Comparison of ENCODE assay signal across 15 cellular contexts in the genomic region with DNA sequence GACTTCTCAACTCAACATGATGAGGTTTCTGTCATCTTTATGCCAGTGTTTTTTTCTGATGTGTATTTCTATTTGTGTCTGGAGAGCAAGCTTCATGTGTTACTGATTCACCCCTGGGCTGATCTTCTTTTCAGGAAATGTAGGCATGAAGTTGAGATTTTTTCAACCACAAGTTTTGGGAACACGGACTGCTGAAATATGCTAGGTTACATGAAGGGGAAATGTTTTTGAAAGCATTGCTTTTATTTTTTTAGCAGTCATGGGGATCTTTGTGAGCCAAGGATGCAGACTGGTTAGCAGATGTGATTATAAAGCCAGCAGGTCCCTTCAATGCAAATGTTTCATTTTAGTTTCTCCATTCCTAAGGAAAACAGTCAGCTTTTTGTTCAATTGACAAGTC.
DNase-seq lines count a peak whose midpoint lies in the region; ATAC-seq and TF ChIP-seq lines count a peak whose summit lies in the region.
"Had no signal": no experiment of that assay in that cellular context is flagged by ENCODE, and none has a peak within 500 bp of the region (broad histone marks: within the 10 kb centered on the region; RNA-seq: fewer than 3 reads in every experiment).

No MANE protein-coding gene starts in this region.

- peak; percentile 30 for ATAC-seq in GM21737 (IDR thresholded peaks at IDR 0.05; ENCODE audit: unreplicated experiment)
- ATAC-seq in activated CD8-positive, alpha-beta T cell treated with anti-CD3 and anti-CD28 coated beads for 36 hours, result no peak
- ATAC-seq: activated naive CD4-positive, alpha-beta T cell treated with anti-CD3 and anti-CD28 coated beads, Interleukin-2, amount 50 U/mL, for 72 hours; left lung had no signal

- POLR2A ChIA-PET in activated CD8-positive, alpha-beta T cell treated with anti-CD3 and anti-CD28 coated beads for 36 hours (lab: Charles Lee), result no interaction called here

- DNase-seq in EH (ENCODE audit: low read depth), result peak; percentile 87
- DNase-seq in SK-N-MC (ENCODE audit: low read depth, low spot score), result no peak
- DNase-seq in iris pigment epithelial cell (ENCODE audit: low read depth), result peak; percentile 86
- no peak for DNase-seq in activated CD8-positive, alpha-beta T cell treated with anti-CD3 and anti-CD28 coated beads for 36 hours
- DNase-seq in NCI-H524 treated with DMSO at 0.1 percent for 48 hours (lab: John Stamatoyannopoulos, UW), result no peak
- DNase-seq in activated CD4-positive, CD25-positive, alpha-beta regulatory T cell (lab: John Stamatoyannopoulos, UW), result no peak
- no peak for DNase-seq in C1 segment of cervical spinal cord (lab: John Stamatoyannopoulos, UW)
- DNase-seq: dermis blood vessel endothelial cell, glutamatergic neuron, left lung, RPMI8226, small intestine had no signal

- no peaks in the 10 kb centered on the region for H3K27me3 Mint-ChIP-seq in activated CD8-positive, alpha-beta T cell treated with anti-CD3 and anti-CD28 coated beads for 36 hours

- intact Hi-C loops in activated CD8-positive, alpha-beta T cell treated with anti-CD3 and anti-CD28 coated beads for 36 hours (cut with micrococcal nuclease), result no loop called here

- no peaks in the 10 kb centered on the region for H3K4me1 Mint-ChIP-seq in activated CD8-positive, alpha-beta T cell treated with anti-CD3 and anti-CD28 coated beads for 36 hours (ENCODE audit: low read depth)

- H3K9ac ChIP-seq in SK-N-MC (ENCODE audit: insufficient read length), result no peak overlapping the region
- H3K9ac ChIP-seq: BLaER1 had no signal

- peak overlapping the region; percentile 49 for H3K27ac ChIP-seq in SK-N-MC
- H3K27ac ChIP-seq: BLaER1, left lung had no signal

- no peaks in the 10 kb centered on the region for H3K9me3 Mint-ChIP-seq in activated CD8-positive, alpha-beta T cell treated with anti-CD3 and anti-CD28 coated beads for 36 hours
- H3K9me3 Mint-ChIP-seq: activated naive CD4-positive, alpha-beta T cell treated with anti-CD3 and anti-CD28 coated beads, Interleukin-2, amount 50 U/mL, for 72 hours had no signal

- no peak for TF ChIP-seq CTCF in activated CD8-positive, alpha-beta T cell treated with anti-CD3 and anti-CD28 coated beads for 36 hours (IDR thresholded peaks at IDR 0.05)

- no peaks in the 10 kb centered on the region for H3K36me3 Mint-ChIP-seq in activated CD8-positive, alpha-beta T cell treated with anti-CD3 and anti-CD28 coated beads for 36 hours (ENCODE audit: low read depth)
- H3K36me3 Mint-ChIP-seq: activated naive CD4-positive, alpha-beta T cell treated with anti-CD3 and anti-CD28 coated beads, Interleukin-2, amount 50 U/mL, for 72 hours had no signal

- CTCF ChIA-PET in activated CD8-positive, alpha-beta T cell treated with anti-CD3 and anti-CD28 coated beads for 36 hours (lab: Charles Lee), result no interaction called here

- no peak overlapping the region for H3K4me3 Mint-ChIP-seq in activated CD8-positive, alpha-beta T cell treated with anti-CD3 and anti-CD28 coated beads for 36 hours

- no peaks in the 10 kb centered on the region for H3K36me3 ChIP-seq in SK-N-MC (ENCODE audit: insufficient read depth, low read length)
- H3K36me3 ChIP-seq: BLaER1, left lung had no signal

- H3K9me3 ChIP-seq in SK-N-MC (ENCODE audit: low read depth, low read length), result no peaks in the 10 kb centered on the region
- H3K9me3 ChIP-seq: left lung had no signal

- H3K27ac Mint-ChIP-seq in activated CD8-positive, alpha-beta T cell treated with anti-CD3 and anti-CD28 coated beads for 36 hours, result no peak overlapping the region
- H3K27ac Mint-ChIP-seq: activated naive CD4-positive, alpha-beta T cell treated with anti-CD3 and anti-CD28 coated beads, Interleukin-2, amount 50 U/mL, for 72 hours had no signal

- no peak overlapping the region for H3K4me3 ChIP-seq in SK-N-MC
- H3K4me3 ChIP-seq: BLaER1, left lung had no signal

Comparison
In these comparisons a context has a peak if more than half of its experiments do, and no peak if none do; other contexts are left out.
1. DNase-seq: peak in EH (single experiment) and iris pigment epithelial cell (single experiment); none in SK-N-MC (single experiment), activated CD8-positive, alpha-beta T cell treated with anti-CD3 and anti-CD28 coated beads for 36 hours (single experiment), NCI-H524 treated with DMSO at 0.1 percent for 48 hours (single experiment), activated CD4-positive, CD25-positive, alpha-beta regulatory T cell (0 of 4) and C1 segment of cervical spinal cord (0 of 14).